Comparison of ENCODE assay signal across 1 cellular context in the genomic region with DNA sequence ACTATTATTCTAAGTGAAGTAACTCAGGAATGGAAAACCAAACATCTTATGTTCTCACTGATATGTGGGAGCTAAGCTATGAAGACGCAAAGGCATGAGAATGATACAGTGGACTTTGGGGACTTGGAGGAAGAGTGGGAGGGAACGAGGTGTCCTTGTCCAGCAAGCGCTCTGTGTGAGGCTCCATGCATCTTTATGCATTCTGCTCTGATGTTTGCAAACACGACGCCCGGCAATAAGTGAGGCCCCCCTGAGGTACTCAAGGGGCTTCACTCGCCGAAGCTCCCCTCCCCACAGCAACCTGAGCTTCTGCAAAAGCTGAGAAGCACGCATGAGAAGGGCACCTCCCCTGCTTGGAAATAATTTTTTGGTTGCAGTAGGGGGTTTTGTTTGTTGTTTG.
TF ChIP-seq lines count a peak whose summit lies in the region.

No MANE protein-coding gene starts in this region.

TF ChIP-seq in SK-N-SH, 30 proteins besides CTCF, POLR2A, EP300 and RAD21 (continued from another document):
- no peak for TF ChIP-seq TAF1 (IDR thresholded peaks at IDR 0.05; ENCODE audit: borderline replicate concordance, low read depth, low read length)
